ENCODE assay signal across 12 cellular contexts in the genomic region with DNA sequence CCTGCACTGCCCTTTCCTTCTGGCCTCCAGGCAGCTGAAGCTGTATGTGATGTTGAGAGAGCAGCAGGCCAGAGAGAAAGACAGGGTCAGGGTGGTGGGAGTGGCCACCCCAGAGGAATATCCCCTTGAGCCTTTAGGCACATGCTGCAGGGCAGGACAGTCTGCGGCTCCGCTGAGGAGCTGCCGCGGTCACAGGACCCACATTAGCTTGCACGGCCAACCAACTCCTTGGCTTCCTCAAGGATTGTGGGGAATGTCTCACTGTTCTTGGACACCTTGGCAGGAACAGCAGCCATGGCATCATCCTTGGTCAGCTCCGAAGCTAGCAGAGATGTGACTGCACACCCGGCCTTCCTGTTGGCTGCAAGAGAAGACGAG. TPM values are rescaled to one million over a fixed set of nuclear protein-coding genes. Genes with fewer than 3 reads are reported as not detected.
DNase-seq lines count a peak whose midpoint lies in the region; ATAC-seq and TF ChIP-seq lines count a peak whose summit lies in the region.
"Had no signal": no experiment of that assay in that cellular context is flagged by ENCODE, and none has a peak within 500 bp of the region (broad histone marks: within the 10 kb centered on the region; RNA-seq: fewer than 3 reads in every experiment).

No MANE protein-coding gene starts in this region.

- peak overlapping the region in 9 of 10 donors; percentile 7 to 95 (median 85) for H3K27ac ChIP-seq in heart right ventricle
- peak overlapping the region; percentile 96 for H3K27ac ChIP-seq in osteoblast (ENCODE audit: low read depth, low read length)
- H3K27ac ChIP-seq: foreskin keratinocyte, VCaP had no signal

- no peaks in the 10 kb centered on the region for H3K9me3 ChIP-seq in heart right ventricle
- no peaks in the 10 kb centered on the region for H3K9me3 ChIP-seq in osteoblast (ENCODE audit: low read depth, low read length)

- TF ChIP-seq CTCF in heart right ventricle (IDR thresholded peaks at IDR 0.05) (no peak), osteoblast (IDR thresholded peaks at IDR 0.05; ENCODE audit: extremely low read depth, low read depth, low read length) (no peak), GM13976 (IDR thresholded peaks at IDR 0.05; ENCODE audit: borderline replicate concordance, control extremely low read depth, extremely low read depth, insufficient read depth, missing control alignments) (no peak)

- no peak for ATAC-seq in heart right ventricle
- ATAC-seq in Right ventricle myocardium inferior = no peak
- no peak for ATAC-seq in HG02981 (IDR thresholded peaks at IDR 0.05; ENCODE audit: unreplicated experiment)
- no peak for ATAC-seq in HG02610 (IDR thresholded peaks at IDR 0.05; ENCODE audit: unreplicated experiment)
- ATAC-seq: foreskin keratinocyte, HCT116 had no signal

- H2AFZ ChIP-seq in osteoblast (ENCODE audit: low read length) = no peak overlapping the region

- DNase-seq in heart right ventricle (peak in 1 of 2 donors; percentile 24), Right ventricle myocardium inferior (ENCODE audit: missing footprints) (no peak), fibroblast of gingiva (ENCODE audit: low read depth) (peak; percentile 47), osteoblast (ENCODE audit: insufficient read length, low spot score, missing footprints) (peak; percentile 83), Ammon's horn (ENCODE audit: low spot score) (no peak), GM13976 (ENCODE audit: low spot score) (no peak)
- DNase-seq: foreskin keratinocyte, RPMI8226 had no signal

- H3K4me1 ChIP-seq in heart right ventricle (peaks cover 16 to 88% (median 65%) of the 10 kb centered on the region in 9 donors), osteoblast (ENCODE audit: insufficient read depth, low read length) (peaks cover 76% of the 10 kb centered on the region)

- WGBS in heart right ventricle, 2 donors = 73 to 88% methylated on average over 8 of the region's 8 CpGs

- intact Hi-C loops in heart right ventricle (cut with DNase I) = no loop called here
- intact Hi-C loops in Right ventricle myocardium inferior (cut with DNase I) = no loop called here

- no peak overlapping the region for H3K4me2 ChIP-seq in osteoblast (ENCODE audit: insufficient read depth, low read length)

- H3K36me3 ChIP-seq in heart right ventricle (peaks cover 0 to 69% (median 11%) of the 10 kb centered on the region in 9 donors), osteoblast (ENCODE audit: insufficient read depth, low read length) (peaks cover 13% of the 10 kb centered on the region)

- no peaks in the 10 kb centered on the region for H4K20me1 ChIP-seq in osteoblast (ENCODE audit: insufficient read depth, low read length)

- in situ Hi-C loops in GM13976 (cut with MboI; ENCODE audit: low sequenced_read_pairs, unreplicated experiment) = no loop called here

- H3K79me2 ChIP-seq in osteoblast (ENCODE audit: insufficient read depth, low read length) = no peaks in the 10 kb centered on the region

- H3K4me3 ChIP-seq in heart right ventricle (no peak overlapping the region), osteoblast (ENCODE audit: insufficient read depth, low read length) (no peak overlapping the region)

- H3K27me3 ChIP-seq in heart right ventricle (no peaks in the 10 kb centered on the region), osteoblast (ENCODE audit: insufficient read depth, low read length) (no peaks in the 10 kb centered on the region)
- H3K27me3 ChIP-seq: foreskin keratinocyte had no signal

RNA-seq across cellular contexts. Expression of a gene that starts 27.8 kb away (rescaled TPM):
- 1 to 10 TPM; 2.2 to 4.9 (median 3.3) TPM for total RNA-seq in heart right ventricle
- polyA plus RNA-seq in heart right ventricle = 10 to 100 TPM in 1 of 2 donors, under 1 TPM in 1; 0.38 to 10.2 TPM
- 2.4 TPM for total RNA-seq in Right ventricle myocardium inferior
- 3.6 and 5.3 TPM in 2 replicates for total RNA-seq in osteoblast

RNA-seq across cellular contexts. Expression of a gene that starts 31.8 kb away (rescaled TPM):
- 1 to 10 TPM; 1.7 to 4.3 (median 3.1) TPM for total RNA-seq in heart right ventricle
- 1 to 10 TPM in 1 of 2 donors, under 1 TPM in 1; 0.12 to 5.0 TPM for polyA plus RNA-seq in heart right ventricle
- total RNA-seq in Right ventricle myocardium inferior = 2.4 TPM
- total RNA-seq in osteoblast = 2.9 and 3.8 TPM in 2 replicates

RNA-seq across cellular contexts. Expression of a gene that starts 40.9 kb away (rescaled TPM):
- total RNA-seq in heart right ventricle = 10 to 100 TPM; 12.8 to 19.5 (median 15.9) TPM
- 10 to 100 TPM; 43.4 to 48.6 TPM for polyA plus RNA-seq in heart right ventricle
- 22.5 TPM for total RNA-seq in Right ventricle myocardium inferior
- 59.4 and 91.3 TPM in 2 replicates for total RNA-seq in osteoblast

Comparison
In these comparisons a context has a peak if more than half of its experiments do, and no peak if none do; other contexts are left out.
1. DNase-seq: peak in fibroblast of gingiva (single experiment) and osteoblast (single experiment); none in Right ventricle myocardium inferior (single experiment), Ammon's horn (single experiment) and GM13976 (single experiment).